In the genomic region with DNA sequence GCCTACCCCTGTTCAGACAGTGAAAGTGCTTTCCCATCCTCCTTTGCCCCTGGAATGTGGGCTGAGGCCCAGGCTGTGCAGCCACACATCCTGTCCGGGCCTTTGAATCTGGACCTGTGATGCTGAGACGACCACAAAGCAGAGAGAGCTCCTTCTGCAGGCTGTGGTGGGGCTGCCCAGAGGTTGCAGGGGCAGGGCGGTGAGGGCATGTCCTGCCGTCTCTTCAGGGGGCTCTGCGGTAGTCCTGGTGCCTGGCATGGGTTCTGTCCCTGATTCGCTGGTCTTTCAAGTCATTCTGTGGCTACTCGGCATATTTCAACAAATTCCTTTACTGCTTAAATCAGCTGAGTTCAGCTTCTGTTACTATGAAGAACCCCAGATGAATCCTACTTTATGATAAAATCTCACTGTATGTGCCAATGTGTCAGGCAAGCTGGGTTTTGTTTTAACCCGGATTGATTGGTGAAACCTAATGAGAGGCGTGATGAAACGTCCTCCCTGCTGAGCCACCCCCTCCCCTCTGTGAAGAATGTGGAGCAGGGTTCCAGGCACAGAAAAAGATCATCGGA, we compare ENCODE assay signal across 17 cellular contexts.
A peak's percentile ranks its signal among the peaks of the same experiment; 100 is the strongest.
DNase-seq lines count a peak whose midpoint lies in the region; ATAC-seq and TF ChIP-seq lines count a peak whose summit lies in the region.
"Had no signal": no experiment of that assay in that cellular context is flagged by ENCODE, and none has a peak within 500 bp of the region (broad histone marks: within the 10 kb centered on the region; RNA-seq: fewer than 3 reads in every experiment).

No MANE protein-coding gene starts in this region.

- no peak overlapping the region for H3K4me2 ChIP-seq in fibroblast of lung (ENCODE audit: extremely low read depth, insufficient read depth, low read length)
- no peak overlapping the region for H3K4me2 ChIP-seq in neural progenitor cell

- no peaks in the 10 kb centered on the region for H3F3A ChIP-seq in neural progenitor cell (ENCODE audit: low read depth)

- H3K4me1 ChIP-seq in fibroblast of lung (ENCODE audit: control insufficient read depth, extremely low read depth, insufficient read depth, low read length): peaks cover 6% of the 10 kb centered on the region
- peaks cover 20% of the 10 kb centered on the region for H3K4me1 ChIP-seq in neural progenitor cell
- H3K4me1 ChIP-seq: testis had no signal

- no peak for ATAC-seq in GM21619 (IDR thresholded peaks at IDR 0.05; ENCODE audit: unreplicated experiment)
- ATAC-seq: CD8-positive, alpha-beta T cell had no signal

- peaks cover 10% of the 10 kb centered on the region for H3K36me3 Mint-ChIP-seq in neural progenitor cell
- H3K36me3 Mint-ChIP-seq: activated naive CD8-positive, alpha-beta T cell treated with anti-CD3 and anti-CD28 coated beads, Interleukin-2, amount 10 ng/mL, durations not matched to agents 7 days and 5 days; CD8-positive, alpha-beta T cell had no signal

- H3K36me3 ChIP-seq in SK-N-MC (ENCODE audit: insufficient read depth, low read length): no peaks in the 10 kb centered on the region
- H3K36me3 ChIP-seq in fibroblast of lung (ENCODE audit: control insufficient read depth, insufficient read depth, low read length): no peaks in the 10 kb centered on the region
- H3K36me3 ChIP-seq in neural progenitor cell: no peaks in the 10 kb centered on the region
- H3K36me3 ChIP-seq: MG63 had no signal

- H3K4me1 Mint-ChIP-seq in neural progenitor cell: peaks cover 27% of the 10 kb centered on the region
- H3K4me1 Mint-ChIP-seq: activated naive CD8-positive, alpha-beta T cell treated with anti-CD3 and anti-CD28 coated beads, Interleukin-2, amount 10 ng/mL, durations not matched to agents 7 days and 5 days had no signal

- no peak overlapping the region for H3K27ac Mint-ChIP-seq in neural progenitor cell
- H3K27ac Mint-ChIP-seq: activated naive CD8-positive, alpha-beta T cell treated with anti-CD3 and anti-CD28 coated beads, Interleukin-2, amount 10 ng/mL, durations not matched to agents 7 days and 5 days; CD8-positive, alpha-beta T cell; T-helper 1 cell treated with Interleukin-12 subunit alpha and Interleukin-12 subunit beta and Interleukin-4 antibody, amounts not matched to agents 30 μg/mL and 1 μg/mL, for 36 hours had no signal

- TF ChIP-seq CTCF in fibroblast of lung (conservative IDR thresholded peaks at IDR 0.05 in 1 of 2, IDR thresholded peaks at IDR 0.05 in 1 of 2; ENCODE audit: low read depth in 1 of 2, low read length in 2 of 2) (no peak), neural progenitor cell (IDR thresholded peaks at IDR 0.05) (no peak)

- no peak overlapping the region for H2AFZ ChIP-seq in fibroblast of lung (ENCODE audit: low read length)
- no peak overlapping the region for H2AFZ ChIP-seq in neural progenitor cell (replicated peaks)

- H3K27me3 ChIP-seq in fibroblast of lung (ENCODE audit: control insufficient read depth, insufficient read depth, low read length): no peaks in the 10 kb centered on the region
- H3K27me3 ChIP-seq in neural progenitor cell: peaks cover 7% of the 10 kb centered on the region
- H3K27me3 ChIP-seq: MG63, testis had no signal

- H3K9ac ChIP-seq in SK-N-MC (ENCODE audit: insufficient read length) (no peak overlapping the region), fibroblast of lung (ENCODE audit: insufficient read depth, low read length) (no peak overlapping the region), neural progenitor cell (no peak overlapping the region)

- H3K9me3 ChIP-seq in SK-N-MC (ENCODE audit: low read depth, low read length): no peaks in the 10 kb centered on the region
- H3K9me3 ChIP-seq in fibroblast of lung (ENCODE audit: control insufficient read depth, insufficient read depth, low read depth, low read length): no peaks in the 10 kb centered on the region
- no peaks in the 10 kb centered on the region for H3K9me3 ChIP-seq in neural progenitor cell (ENCODE audit: low read depth)
- H3K9me3 ChIP-seq: MG63, testis had no signal

- no peaks in the 10 kb centered on the region for H3K79me2 ChIP-seq in fibroblast of lung (ENCODE audit: control insufficient read depth, insufficient read depth, low read length)
- H3K79me2 ChIP-seq in neural progenitor cell (ENCODE audit: low read depth): no peaks in the 10 kb centered on the region

- H3K27me3 Mint-ChIP-seq in neural progenitor cell (ENCODE audit: insufficient read depth, low read depth): peaks cover 7% of the 10 kb centered on the region
- H3K27me3 Mint-ChIP-seq: activated naive CD8-positive, alpha-beta T cell treated with anti-CD3 and anti-CD28 coated beads, Interleukin-2, amount 10 ng/mL, durations not matched to agents 7 days and 5 days had no signal

- H3K27ac ChIP-seq in SK-N-MC: peak overlapping the region; percentile 15; the same call in 1 of the 2 replicates
- no peak overlapping the region for H3K27ac ChIP-seq in fibroblast of lung (ENCODE audit: insufficient read depth, low read length)
- no peak overlapping the region for H3K27ac ChIP-seq in neural progenitor cell
- H3K27ac ChIP-seq: testis had no signal

- no peak overlapping the region for H3K4me3 ChIP-seq in SK-N-MC
- no peak overlapping the region for H3K4me3 ChIP-seq in fibroblast of lung (replicated peaks in 1 of 4; ENCODE audit: control extremely low read depth in 1 of 4, insufficient read depth in 1 of 4, low read depth in 3 of 4, low read length in 4 of 4)
- no peak overlapping the region for H3K4me3 ChIP-seq in neural progenitor cell
- H3K4me3 ChIP-seq: MG63, testis had no signal

- H4K20me1 ChIP-seq in fibroblast of lung (ENCODE audit: control insufficient read depth, extremely low read depth, insufficient read depth, low read length): no peaks in the 10 kb centered on the region
- no peaks in the 10 kb centered on the region for H4K20me1 ChIP-seq in neural progenitor cell (ENCODE audit: low read depth)

- DNase-seq in SK-N-MC (ENCODE audit: low read depth, low spot score) (no peak), fibroblast of lung (ENCODE audit: low read depth in 2 of 2) (peak; percentile 15 to 87), neural progenitor cell (ENCODE audit: low spot score) (peak; percentile 20), activated gamma-delta T cell treated with Interleukin-2 at 50 U/mL for 16 hours (no peak), NCI-H146 (lab: John Stamatoyannopoulos, UW) (no peak), T-helper 2 cell (no peak)
- DNase-seq: activated CD4-positive, alpha-beta T cell treated with anti-CD3 and anti-CD28 coated beads for 4 hours; activated naive CD8-positive, alpha-beta T cell treated with anti-CD3 and anti-CD28 coated beads, Interleukin-2, amount 10 ng/mL, durations not matched to agents 7 days and 5 days; activated T-cell treated with anti-CD3 and anti-CD28 coated beads, Interleukin-2, amount 50 U/mL, for 1 hour; CD8-positive, alpha-beta T cell; MG63; NCI-H2081; NCI-H69; RPMI8226; testis had no signal

- no peak overlapping the region for H3K4me3 Mint-ChIP-seq in neural progenitor cell
- H3K4me3 Mint-ChIP-seq: activated naive CD8-positive, alpha-beta T cell treated with anti-CD3 and anti-CD28 coated beads, Interleukin-2, amount 10 ng/mL, durations not matched to agents 7 days and 5 days; CD8-positive, alpha-beta T cell; T-helper 1 cell treated with Interleukin-12 subunit alpha and Interleukin-12 subunit beta and Interleukin-4 antibody, amounts not matched to agents 30 μg/mL and 1 μg/mL, for 36 hours had no signal

- no peaks in the 10 kb centered on the region for H3K9me3 Mint-ChIP-seq in neural progenitor cell
- H3K9me3 Mint-ChIP-seq: activated naive CD8-positive, alpha-beta T cell treated with anti-CD3 and anti-CD28 coated beads, Interleukin-2, amount 10 ng/mL, durations not matched to agents 7 days and 5 days; CD8-positive, alpha-beta T cell; T-helper 1 cell treated with Interleukin-12 subunit alpha and Interleukin-12 subunit beta and Interleukin-4 antibody, amounts not matched to agents 30 μg/mL and 1 μg/mL, for 36 hours had no signal

Comparison
In these comparisons a context has a peak if more than half of its experiments do, and no peak if none do; other contexts are left out.
1. DNase-seq: peak in fibroblast of lung (2 of 2) and neural progenitor cell (single experiment); none in SK-N-MC (single experiment), activated gamma-delta T cell treated with Interleukin-2 at 50 U/mL for 16 hours (single experiment), NCI-H146 (single experiment) and T-helper 2 cell (0 of 5).